1 cellular context compared by ENCODE assay signal in genomic region chr11:100778386-100778785, GRCh38.
TF ChIP-seq lines count a peak whose summit lies in the region.

No MANE protein-coding gene starts in this region.

TF ChIP-seq in SK-N-SH, 30 proteins besides CTCF, POLR2A, EP300 and RAD21 (continued from another document):
- TF ChIP-seq, protein P1, sequence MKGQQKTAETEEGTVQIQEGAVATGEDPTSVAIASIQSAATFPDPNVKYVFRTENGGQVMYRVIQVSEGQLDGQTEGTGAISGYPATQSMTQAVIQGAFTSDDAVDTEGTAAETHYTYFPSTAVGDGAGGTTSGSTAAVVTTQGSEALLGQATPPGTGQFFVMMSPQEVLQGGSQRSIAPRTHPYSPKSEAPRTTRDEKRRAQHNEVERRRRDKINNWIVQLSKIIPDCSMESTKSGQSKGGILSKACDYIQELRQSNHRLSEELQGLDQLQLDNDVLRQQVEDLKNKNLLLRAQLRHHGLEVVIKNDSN (IDR thresholded peaks at IDR 0.05; ENCODE audit: borderline replicate concordance, low read depth): no peak
- TF ChIP-seq MXI1 (IDR thresholded peaks at IDR 0.05; ENCODE audit: low read depth, low read length) (no peak), TCF12 (IDR thresholded peaks at IDR 0.05) (no peak), RCOR1 (IDR thresholded peaks at IDR 0.05; ENCODE audit: low read length) (no peak), ZBTB33 (IDR thresholded peaks at IDR 0.05; ENCODE audit: borderline replicate concordance, low read depth) (no peak), MEF2A (IDR thresholded peaks at IDR 0.05; ENCODE audit: borderline replicate concordance, low read depth) (no peak), POLR2AphosphoS5 (IDR thresholded peaks at IDR 0.05; ENCODE audit: low read depth, low read length) (no peak), JUND (IDR thresholded peaks at IDR 0.05) (no peak), TAF1 (IDR thresholded peaks at IDR 0.05; ENCODE audit: borderline replicate concordance, low read depth, low read length) (no peak), RXRA (IDR thresholded peaks at IDR 0.05; ENCODE audit: borderline replicate concordance, low read depth) (no peak), TEAD4 (IDR thresholded peaks at IDR 0.05; ENCODE audit: borderline replicate concordance, insufficient read depth) (no peak)
